In the genomic region with DNA sequence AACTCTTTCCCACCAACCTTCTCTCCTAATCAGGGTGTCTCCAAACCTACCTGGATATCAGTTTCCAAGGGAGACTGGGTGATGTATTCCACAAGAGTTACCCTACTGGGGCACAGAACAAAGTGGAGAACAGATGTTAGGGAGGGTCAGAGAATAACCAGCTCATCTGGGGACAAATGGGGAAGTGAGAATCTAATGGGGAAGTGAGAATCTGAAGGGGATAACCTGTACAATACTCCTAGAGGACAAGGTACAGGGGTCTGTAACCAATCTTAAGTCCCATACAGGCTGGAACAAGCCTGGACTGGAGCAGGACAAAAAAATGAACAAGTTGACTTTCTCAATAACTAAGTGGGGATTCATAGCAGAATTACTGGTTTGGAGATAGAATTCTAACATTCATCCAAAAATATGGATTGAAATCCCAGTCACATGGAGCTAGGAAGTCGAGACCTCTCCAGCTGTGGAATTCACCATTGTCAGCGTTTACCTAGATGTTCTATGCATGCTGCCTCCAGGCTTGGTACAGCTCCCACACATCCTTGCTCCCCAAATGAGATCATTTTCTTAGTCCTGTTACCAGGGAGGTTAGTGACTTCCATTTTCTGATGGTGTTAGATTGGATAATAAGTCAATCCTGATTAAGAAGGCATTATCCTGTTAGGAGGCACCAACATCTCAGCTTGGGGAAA, we compare ENCODE assay signal across 11 cellular contexts.
DNase-seq lines count a peak whose midpoint lies in the region; ATAC-seq and TF ChIP-seq lines count a peak whose summit lies in the region.
"Had no signal": no experiment of that assay in that cellular context is flagged by ENCODE, and none has a peak within 500 bp of the region (broad histone marks: within the 10 kb centered on the region; RNA-seq: fewer than 3 reads in every experiment).

No MANE protein-coding gene starts in this region.

- intact Hi-C loops in OCI-LY7 (cut with micrococcal nuclease; ENCODE audit: unreplicated experiment) = no loop called here
- intact Hi-C loops in left ventricle myocardium inferior (cut with micrococcal nuclease) = no loop called here

- TF ChIP-seq CTCF in OCI-LY7 (conservative IDR thresholded peaks at IDR 0.05; ENCODE audit: low read length) = no peak
- no peak for TF ChIP-seq CTCF in left ventricle myocardium inferior (IDR thresholded peaks at IDR 0.05; ENCODE audit: borderline replicate concordance)

- H3K9me3 ChIP-seq in OCI-LY7 (ENCODE audit: low read length) (no peaks in the 10 kb centered on the region), left ventricle myocardium inferior (replicated peaks) (no peaks in the 10 kb centered on the region)
- H3K9me3 ChIP-seq: upper lobe of left lung had no signal

- POLR2A ChIA-PET in OCI-LY7 (lab: Charles Lee) = no interaction called here

- peaks cover 76% of the 10 kb centered on the region for H3K27me3 ChIP-seq in left ventricle myocardium inferior (ENCODE audit: low read depth)
- H3K27me3 ChIP-seq: upper lobe of left lung had no signal

- CTCF ChIA-PET in OCI-LY7 (lab: Charles Lee; ENCODE audit: unreplicated experiment) = no interaction called here

- H3K79me2 ChIP-seq in OCI-LY7 (ENCODE audit: insufficient read depth, low read depth, low read length) = no peaks in the 10 kb centered on the region

- no peak overlapping the region for H2AFZ ChIP-seq in OCI-LY7 (ENCODE audit: low read length)

- no peak overlapping the region for H3K4me3 ChIP-seq in OCI-LY7 (ENCODE audit: low read depth, low read length, poor library complexity, severe bottlenecking)
- H3K4me3 ChIP-seq in left ventricle myocardium inferior = no peak overlapping the region
- H3K4me3 ChIP-seq: upper lobe of left lung had no signal

- no peaks in the 10 kb centered on the region for H3K9me2 ChIP-seq in OCI-LY7 (ENCODE audit: insufficient read depth, low read length)

- H3K36me3 ChIP-seq in OCI-LY7 (ENCODE audit: insufficient read depth, low read length) (no peaks in the 10 kb centered on the region), left ventricle myocardium inferior (no peaks in the 10 kb centered on the region)
- H3K36me3 ChIP-seq: upper lobe of left lung had no signal

- H3K4me2 ChIP-seq in OCI-LY7 (ENCODE audit: low read length) = peak overlapping the region; percentile 42; the same call in 1 of the 2 replicates

- H3K4me1 ChIP-seq in OCI-LY7 (ENCODE audit: insufficient read depth, low read length, poor library complexity, severe bottlenecking) (peaks cover 12% of the 10 kb centered on the region), left ventricle myocardium inferior (no peaks in the 10 kb centered on the region)

- H3K27ac ChIP-seq in OCI-LY7 (ENCODE audit: low read depth, low read length, poor library complexity, severe bottlenecking) = no peak overlapping the region
- no peak overlapping the region for H3K27ac ChIP-seq in left ventricle myocardium inferior (replicated peaks)
- H3K27ac ChIP-seq: upper lobe of left lung had no signal

- DNase-seq in OCI-LY7 (ENCODE audit: low spot score) (peak; percentile 79), SK-N-DZ (ENCODE audit: low spot score) (no peak), NCI-H510A (lab: John Stamatoyannopoulos, UW) (no peak), left ventricle myocardium inferior (no peak)
- no peak for DNase-seq in central memory CD4-positive, alpha-beta T cell
- DNase-seq: HFFc6, nephron progenitor cell, upper lobe of left lung had no signal

- ATAC-seq in GM18508 (IDR thresholded peaks at IDR 0.05; ENCODE audit: insufficient read depth, unreplicated experiment) (peak; percentile 83), GM21423 (IDR thresholded peaks at IDR 0.05; ENCODE audit: unreplicated experiment) (peak; percentile 97), HG03108 (IDR thresholded peaks at IDR 0.05; ENCODE audit: unreplicated experiment) (peak; percentile 91)

- H4K20me1 ChIP-seq in OCI-LY7 (ENCODE audit: insufficient read depth, low read length) = no peaks in the 10 kb centered on the region

- no TSS peak for BruUV-seq in OCI-LY7 (replicated peaks; lab: Mats Ljungman, UMichigan)
